In genomic region chr9:134936762-134937555, GRCh38 we compare ENCODE assay signal across 1 cellular context.
TF ChIP-seq lines count a peak whose summit lies in the region.

No MANE protein-coding gene starts in this region.

TF ChIP-seq in GM12878, 131 proteins besides CTCF, POLR2A, EP300 and RAD21 (continued from another document):
- TF ChIP-seq RELA (IDR thresholded peaks at IDR 0.05; ENCODE audit: borderline replicate concordance, partially characterized antibody) (peak; percentile 12), FOXM1 (IDR thresholded peaks at IDR 0.05; ENCODE audit: low read depth, low read length) (0 out of 2 replicates have a peak, but pooled peaks have one; percentile 35), E2F4 (IDR thresholded peaks at IDR 0.05; ENCODE audit: low read depth, low read length) (no peak), SPI1 (IDR thresholded peaks at IDR 0.05; ENCODE audit: borderline replicate concordance, insufficient read depth, low read depth, low read length) (peak; percentile 84), IRF4 (IDR thresholded peaks at IDR 0.05; ENCODE audit: low read depth, low read length) (no peak), KAT2A (conservative IDR thresholded peaks at IDR 0.05; ENCODE audit: control insufficient read depth, low read depth, low read length) (no peak), JUND (IDR thresholded peaks at IDR 0.05; ENCODE audit: low read depth, low read length) (no peak), CBFB (IDR thresholded peaks at IDR 0.05; ENCODE audit: low read depth) (peak; percentile 87), ZSCAN29 (IDR thresholded peaks at IDR 0.05) (peak; percentile 89), ZBED1 (IDR thresholded peaks at IDR 0.05; ENCODE audit: borderline replicate concordance) (no peak), NBN (IDR thresholded peaks at IDR 0.05) (no peak), CHD4 (IDR thresholded peaks at IDR 0.05) (0 out of 2 replicates have a peak, but pooled peaks have one; percentile 76), ELK1 (IDR thresholded peaks at IDR 0.05; ENCODE audit: low read depth, low read length) (no peak), NFYA (IDR thresholded peaks at IDR 0.05; ENCODE audit: borderline replicate concordance, low read depth, low read length) (no peak), KLF5 (IDR thresholded peaks at IDR 0.05; ENCODE audit: partially characterized antibody) (no peak), NR2F1 (conservative IDR thresholded peaks at IDR 0.05) (peak; percentile 63; the same call in 1 of the 2 replicates), PBX3 (IDR thresholded peaks at IDR 0.05; ENCODE audit: insufficient replicate concordance, low read depth, low read length) (no peak), RUNX3 (IDR thresholded peaks at IDR 0.05; ENCODE audit: low read length) (peak; percentile 96), ZBTB4 (CRISPR knock-in tag; IDR thresholded peaks at IDR 0.05) (no peak), ZNF274 (IDR thresholded peaks at IDR 0.05; ENCODE audit: insufficient read depth, insufficient read length) (no peak), EED (IDR thresholded peaks at IDR 0.05; ENCODE audit: low read depth) (peak; percentile 93), ZNF687 (IDR thresholded peaks at IDR 0.05) (no peak), CREM (IDR thresholded peaks at IDR 0.05; ENCODE audit: low read depth) (peak; percentile 42; the same call in 1 of the 2 replicates), TCF3 (IDR thresholded peaks at IDR 0.05; ENCODE audit: borderline replicate concordance, insufficient read depth, low read depth, low read length) (0 out of 2 replicates have a peak, but pooled peaks have one; percentile 17), ZNF384 (IDR thresholded peaks at IDR 0.05; ENCODE audit: borderline replicate concordance, low read depth, low read length) (no peak), POLR2AphosphoS5 (IDR thresholded peaks at IDR 0.05; ENCODE audit: low read length) (no peak), BCL3 (IDR thresholded peaks at IDR 0.05; ENCODE audit: borderline replicate concordance, insufficient read depth, low read depth, low read length, poor library complexity, severe bottlenecking) (no peak), BHLHE40 (IDR thresholded peaks at IDR 0.05; ENCODE audit: borderline replicate concordance in 1 of 2, low read depth in 2 of 2, low read length in 1 of 2) (peak; percentile 42 to 52; a peak in 2 of 4 replicates), SP1 (IDR thresholded peaks at IDR 0.05; ENCODE audit: low read depth, low read length) (peak; percentile 31), FOS (IDR thresholded peaks at IDR 0.05; ENCODE audit: borderline replicate concordance, extremely low read depth, insufficient read length) (no peak), PAX5 (IDR thresholded peaks at IDR 0.05; ENCODE audit: borderline replicate concordance, low read depth, low read length) (peak; percentile 70; the same call in 1 of the 2 replicates), HDAC2 (IDR thresholded peaks at IDR 0.05) (no peak), MYC (IDR thresholded peaks at IDR 0.05; ENCODE audit: insufficient read depth, insufficient read length, insufficient replicate concordance, low read length, severe bottlenecking) (no peak), LARP7 (IDR thresholded peaks at IDR 0.05) (no peak), ZBTB40 (IDR thresholded peaks at IDR 0.05; ENCODE audit: borderline replicate concordance) (no peak), SMAD1 (IDR thresholded peaks at IDR 0.05; ENCODE audit: low read depth, partially characterized antibody) (no peak), YBX1 (IDR thresholded peaks at IDR 0.05) (no peak), MEF2A (IDR thresholded peaks at IDR 0.05; ENCODE audit: insufficient read depth, low read depth, low read length) (peak; percentile 57; the same call in 1 of the 2 replicates), IRF5 (IDR thresholded peaks at IDR 0.05; ENCODE audit: borderline replicate concordance) (no peak), GATAD2B (conservative IDR thresholded peaks at IDR 0.05; ENCODE audit: low read depth) (peak; percentile 71; the same call in 1 of the 2 replicates), ZNF24 (IDR thresholded peaks at IDR 0.05) (no peak), MTA2 (IDR thresholded peaks at IDR 0.05; ENCODE audit: low read depth) (peak; percentile 80), BMI1 (IDR thresholded peaks at IDR 0.05; ENCODE audit: borderline replicate concordance) (peak; percentile 58; the same call in 1 of the 2 replicates)
